Comparison of ENCODE assay signal across 16 cellular contexts in genomic region chr9:21432640-21433425, GRCh38. TPM values are rescaled to one million over a fixed set of nuclear protein-coding genes. Genes with fewer than 3 reads are reported as not detected.
A peak's percentile ranks its signal among the peaks of the same experiment; 100 is the strongest.
DNase-seq lines count a peak whose midpoint lies in the region; ATAC-seq, FAIRE-seq and TF ChIP-seq lines count a peak whose summit lies in the region.
"Had no signal": no experiment of that assay in that cellular context is flagged by ENCODE, and none has a peak within 500 bp of the region (broad histone marks: within the 10 kb centered on the region; RNA-seq: fewer than 3 reads in every experiment).

No MANE protein-coding gene starts in this region.

- no peak overlapping the region for H3K27ac ChIP-seq in substantia nigra (ENCODE audit: low read depth, low read length, poor library complexity, severe bottlenecking)
- H3K27ac ChIP-seq: adrenal gland, upper lobe of left lung had no signal

- TF ChIP-seq POLR2A in GM12891 (IDR thresholded peaks at IDR 0.05; ENCODE audit: low read depth, low read length) = no peak

- peak; percentile 78 for FAIRE-seq in GM12891 (lab: Jason Lieb, UNC)
- FAIRE-seq: small intestine had no signal

- ATAC-seq in GM19351 (IDR thresholded peaks at IDR 0.05; ENCODE audit: unreplicated experiment) (peak; percentile 69), HG02870 (IDR thresholded peaks at IDR 0.05; ENCODE audit: unreplicated experiment) (peak; percentile 46), HG03558 (IDR thresholded peaks at IDR 0.05; ENCODE audit: extremely low read depth, unreplicated experiment) (peak; percentile 45), esophagus mucosa (no peak)
- ATAC-seq: naive thymus-derived CD4-positive, alpha-beta T cell had no signal

- DNase-seq in GM12891 (ENCODE audit: insufficient read length, low spot score) (no peak), NCI-H2196 treated with DMSO at 0.1 percent for 48 hours (lab: John Stamatoyannopoulos, UW; ENCODE audit: unreplicated experiment) (no peak), substantia nigra (lab: John Stamatoyannopoulos, UW) (no peak), DMS53 treated with DMSO at 0.1 percent for 48 hours (lab: John Stamatoyannopoulos, UW; ENCODE audit: unreplicated experiment) (no peak)
- DNase-seq: ACHN; adrenal gland; foreskin fibroblast; Kasumi-1; naive thymus-derived CD4-positive, alpha-beta T cell; small intestine; upper lobe of left lung had no signal

TF ChIP-seq in GM12891, 5 proteins besides CTCF, POLR2A, EP300 and RAD21:
- TF ChIP-seq SPI1 (IDR thresholded peaks at IDR 0.05; ENCODE audit: low read depth, low read length) = peak; percentile 94
- no peak for TF ChIP-seq POLR2AphosphoS5 (IDR thresholded peaks at IDR 0.05; ENCODE audit: low read depth, low read length)
- TF ChIP-seq POU2F2 (IDR thresholded peaks at IDR 0.05; ENCODE audit: low read depth, low read length) = no peak

RNA-seq across cellular contexts. Expression of gene IFNA1, which starts 7.4 kb away (rescaled TPM):
- not detected for polyA plus RNA-seq in GM12891 (2012; ENCODE audit: low read depth, missing spikeins)
- not detected for total RNA-seq in esophagus mucosa
- total RNA-seq: adrenal gland; kidney epithelial cell; naive thymus-derived CD4-positive, alpha-beta T cell had no signal
- polyA plus RNA-seq: adrenal gland; naive thymus-derived CD4-positive, alpha-beta T cell; small intestine had no signal

RNA-seq across cellular contexts. Expression of gene IFNA8, which starts 23.9 kb away (rescaled TPM):
- not detected for polyA plus RNA-seq in GM12891 (2012; ENCODE audit: low read depth, missing spikeins)
- not detected for total RNA-seq in esophagus mucosa
- total RNA-seq: adrenal gland; kidney epithelial cell; naive thymus-derived CD4-positive, alpha-beta T cell; upper lobe of left lung had no signal
- polyA plus RNA-seq: adrenal gland; naive thymus-derived CD4-positive, alpha-beta T cell; small intestine had no signal

RNA-seq across cellular contexts. Expression of gene IFNA2, which starts 47.6 kb away (rescaled TPM):
- polyA plus RNA-seq in GM12891 (2012; ENCODE audit: low read depth, missing spikeins) = 0.31 TPM
- not detected for total RNA-seq in esophagus mucosa
- total RNA-seq: adrenal gland; kidney epithelial cell; naive thymus-derived CD4-positive, alpha-beta T cell; upper lobe of left lung had no signal
- polyA plus RNA-seq: adrenal gland; naive thymus-derived CD4-positive, alpha-beta T cell; small intestine had no signal

RNA-seq across cellular contexts. Expression of gene IFNE, which starts 49.3 kb away (rescaled TPM):
- not detected for polyA plus RNA-seq in GM12891 (2012; ENCODE audit: low read depth, missing spikeins)
- 5.6 TPM for total RNA-seq in esophagus mucosa
- total RNA-seq: adrenal gland, upper lobe of left lung had no signal
- polyA plus RNA-seq: adrenal gland; naive thymus-derived CD4-positive, alpha-beta T cell had no signal
